Comparison of ENCODE assay signal across 8 cellular contexts in genomic region chr15:29571728-29572454, GRCh38.
DNase-seq lines count a peak whose midpoint lies in the region; ATAC-seq and TF ChIP-seq lines count a peak whose summit lies in the region.
"Had no signal": no experiment of that assay in that cellular context is flagged by ENCODE, and none has a peak within 500 bp of the region (broad histone marks: within the 10 kb centered on the region; RNA-seq: fewer than 3 reads in every experiment).

No MANE protein-coding gene starts in this region.

- peaks cover 10% of the 10 kb centered on the region for H3K4me1 ChIP-seq in ES-I3 (ENCODE audit: insufficient read depth, low read length)
- peaks cover 17% of the 10 kb centered on the region for H3K4me1 ChIP-seq in neural progenitor cell
- peaks cover 0 to 15% (median 0%) of the 10 kb centered on the region in 4 donors for H3K4me1 ChIP-seq in Peyer's patch

- peaks cover 23% of the 10 kb centered on the region for H4K20me1 ChIP-seq in neural progenitor cell (ENCODE audit: low read depth)

- no peak for TF ChIP-seq CTCF in endothelial cell (IDR thresholded peaks at IDR 0.05; ENCODE audit: unreplicated experiment)
- no peak for TF ChIP-seq CTCF in neural progenitor cell (IDR thresholded peaks at IDR 0.05)
- TF ChIP-seq CTCF in Peyer's patch (IDR thresholded peaks at IDR 0.05) = no peak

- H3K4me2 ChIP-seq in neural progenitor cell = peak overlapping the region; percentile 87

- H3K36me3 Mint-ChIP-seq in endothelial cell (ENCODE audit: low read depth, unreplicated experiment) (peaks cover 9% of the 10 kb centered on the region), neural progenitor cell (no peaks in the 10 kb centered on the region)
- H3K36me3 Mint-ChIP-seq in effector memory CD8-positive, alpha-beta T cell (ENCODE audit: insufficient read depth) = no peaks in the 10 kb centered on the region

- no peak for TF ChIP-seq POLR2A in Peyer's patch (IDR thresholded peaks at IDR 0.05)

- H3K36me3 ChIP-seq in ES-I3 (ENCODE audit: insufficient read depth, low read length) = no peaks in the 10 kb centered on the region
- H3K36me3 ChIP-seq in neural progenitor cell = no peaks in the 10 kb centered on the region
- no peaks in the 10 kb centered on the region for H3K36me3 ChIP-seq in Peyer's patch

- H3K79me2 ChIP-seq in neural progenitor cell (ENCODE audit: low read depth) = no peaks in the 10 kb centered on the region

- ATAC-seq in HG02852 (IDR thresholded peaks at IDR 0.05; ENCODE audit: unreplicated experiment) = no peak
- ATAC-seq in effector memory CD8-positive, alpha-beta T cell (replicated peaks) = no peak

- peak overlapping the region; percentile 52; the same call in 1 of the 2 replicates for H3K9ac ChIP-seq in ES-I3 (ENCODE audit: low read depth, low read length)
- H3K9ac ChIP-seq in neural progenitor cell = no peak overlapping the region

- H3K27me3 Mint-ChIP-seq in endothelial cell (ENCODE audit: unreplicated experiment) = peaks cover 11% of the 10 kb centered on the region
- H3K27me3 Mint-ChIP-seq in neural progenitor cell (ENCODE audit: insufficient read depth, low read depth) = peaks cover 6% of the 10 kb centered on the region
- H3K27me3 Mint-ChIP-seq in effector memory CD8-positive, alpha-beta T cell = peaks cover 60 to 65% of the 10 kb centered on the region in 2 donors

- H3K27me3 ChIP-seq in neural progenitor cell (peaks cover 62% of the 10 kb centered on the region), Peyer's patch (no peaks in the 10 kb centered on the region)

- peak; percentile 59 for DNase-seq in NCI-H226
- peak; percentile 42 for DNase-seq in endothelial cell (ENCODE audit: low spot score)
- peak; percentile 61 for DNase-seq in neural progenitor cell (ENCODE audit: low spot score)
- DNase-seq in Peyer's patch = no peak
- no peak for DNase-seq in effector memory CD8-positive, alpha-beta T cell
- DNase-seq: NCI-H2029 had no signal

- no peak overlapping the region for H2AFZ ChIP-seq in neural progenitor cell (replicated peaks)

- H3K27ac Mint-ChIP-seq in endothelial cell (ENCODE audit: unreplicated experiment) (peak overlapping the region; percentile 58), neural progenitor cell (no peak overlapping the region)
- H3K27ac Mint-ChIP-seq in effector memory CD8-positive, alpha-beta T cell = no peak overlapping the region

- H3K4me1 Mint-ChIP-seq in endothelial cell (ENCODE audit: unreplicated experiment) (peaks cover 20% of the 10 kb centered on the region), neural progenitor cell (peaks cover 24% of the 10 kb centered on the region)
- no peaks in the 10 kb centered on the region for H3K4me1 Mint-ChIP-seq in effector memory CD8-positive, alpha-beta T cell (ENCODE audit: low read depth in 2 of 2)

- H3K4me3 Mint-ChIP-seq in endothelial cell (ENCODE audit: unreplicated experiment) (peak overlapping the region; percentile 85), neural progenitor cell (peak overlapping the region; percentile 83)
- no peak overlapping the region for H3K4me3 Mint-ChIP-seq in effector memory CD8-positive, alpha-beta T cell

- H3K4me3 ChIP-seq in neural progenitor cell (peak overlapping the region; percentile 63), Peyer's patch (peak overlapping the region in 1 of 4 donors; percentile 62)

- H3F3A ChIP-seq in neural progenitor cell (ENCODE audit: low read depth) = peaks cover 27% of the 10 kb centered on the region

- no peaks in the 10 kb centered on the region for H3K9me3 Mint-ChIP-seq in endothelial cell (ENCODE audit: unreplicated experiment)
- H3K9me3 Mint-ChIP-seq in neural progenitor cell = peaks cover 7% of the 10 kb centered on the region
- H3K9me3 Mint-ChIP-seq in effector memory CD8-positive, alpha-beta T cell = peaks cover 2 to 6% of the 10 kb centered on the region in 2 donors

- no peaks in the 10 kb centered on the region for H3K9me3 ChIP-seq in ES-I3 (ENCODE audit: control insufficient read depth, insufficient read depth, low read length)
- no peaks in the 10 kb centered on the region for H3K9me3 ChIP-seq in neural progenitor cell (ENCODE audit: low read depth)
- no peaks in the 10 kb centered on the region for H3K9me3 ChIP-seq in Peyer's patch

- H3K27ac ChIP-seq in neural progenitor cell (no peak overlapping the region), Peyer's patch (no peak overlapping the region)

Comparison
In these comparisons a context has a peak if more than half of its experiments do, and no peak if none do; other contexts are left out.
1. DNase-seq: peak in NCI-H226 (single experiment), endothelial cell (single experiment) and neural progenitor cell (single experiment); none in Peyer's patch (0 of 3) and effector memory CD8-positive, alpha-beta T cell (0 of 3).
2. H3K4me3 Mint-ChIP-seq: peak in endothelial cell (single experiment) and neural progenitor cell (single experiment); none in effector memory CD8-positive, alpha-beta T cell (0 of 2).